Comparison of ENCODE assay signal across 8 cellular contexts in genomic region chr2:210171309-210172218, GRCh38. TPM values are rescaled to one million over a fixed set of nuclear protein-coding genes. Genes with fewer than 3 reads are reported as not detected.
A peak's percentile ranks its signal among the peaks of the same experiment; 100 is the strongest.
DNase-seq lines count a peak whose midpoint lies in the region; ATAC-seq, FAIRE-seq and TF ChIP-seq lines count a peak whose summit lies in the region.

Gene KANSL1L, minus strand, starts transcription at chr2:210171409. Its CDS starts 16,827 bp downstream, at chr2:210154582.

- H3K4me3 ChIP-seq in OCI-LY1 (ENCODE audit: low read depth, low read length, poor library complexity, severe bottlenecking): peak within 1 kb of the TSS; percentile 85
- H3K4me3 ChIP-seq in mononuclear cell (ENCODE audit: low read length): peak within 1 kb of the TSS; percentile 90

- no peaks in the 10 kb centered on the region for H3K9me2 ChIP-seq in OCI-LY1 (ENCODE audit: low read depth, low read length)

- peak; percentile 44 for DNase-seq in D721Med (ENCODE audit: insufficient read length, low spot score)
- DNase-seq in HuH-7 (ENCODE audit: low spot score): peak; percentile 78
- peak; percentile 96 for DNase-seq in activated T-cell treated with anti-CD3 and anti-CD28 coated beads for 24 hours (ENCODE audit: low read depth)
- peak; percentile 70 for DNase-seq in epidermal melanocyte (ENCODE audit: insufficient read length, low spot score)
- peak; percentile 96 for DNase-seq in stimulated activated CD8-positive, alpha-beta memory T cell treated with anti-CD3 and anti-CD28 coated beads, Interleukin-2, amount 100 ng/mL, for 48 hours (ENCODE audit: low read depth in 2 of 2)

- peak within 1 kb of the TSS; percentile 71; the same call in 1 of the 2 replicates for H2AFZ ChIP-seq in OCI-LY1 (ENCODE audit: low read length)

- H3K27me3 ChIP-seq in OCI-LY1 (ENCODE audit: insufficient read depth, low read length): no peaks in the 10 kb centered on the region
- no peaks in the 10 kb centered on the region for H3K27me3 ChIP-seq in mononuclear cell (ENCODE audit: insufficient read depth, low read length)

- FAIRE-seq in D721Med (lab: Jason Lieb, UNC): no peak

- no peaks in the 10 kb centered on the region for H3K36me3 ChIP-seq in OCI-LY1 (ENCODE audit: insufficient read depth, low read length)

- H3K9me3 ChIP-seq in OCI-LY1 (ENCODE audit: low read length): no peaks in the 10 kb centered on the region
- H3K9me3 ChIP-seq in mononuclear cell (ENCODE audit: low read depth, low read length): no peaks in the 10 kb centered on the region

- H3K27ac ChIP-seq in OCI-LY1 (ENCODE audit: low read depth, low read length, poor library complexity, severe bottlenecking): peak within 1 kb of the TSS; percentile 100

- H3K4me1 ChIP-seq in OCI-LY1 (ENCODE audit: insufficient read depth, low read length, severe bottlenecking) (peaks cover 45% of the 10 kb centered on the region), mononuclear cell (ENCODE audit: insufficient read depth, low read length) (peaks cover 13% of the 10 kb centered on the region)

- H3K9ac ChIP-seq in OCI-LY1 (ENCODE audit: low read length): peak within 1 kb of the TSS; percentile 100

- H3K4me2 ChIP-seq in OCI-LY1 (ENCODE audit: low read length): peak within 1 kb of the TSS; percentile 100

- ATAC-seq in GM21526 (IDR thresholded peaks at IDR 0.05; ENCODE audit: low FRiP score, unreplicated experiment): peak; percentile 77

- peaks cover 43% of the 10 kb centered on the region for H3K79me2 ChIP-seq in OCI-LY1 (ENCODE audit: insufficient read depth, low read length)

- TF ChIP-seq CTCF in D721Med (IDR thresholded peaks at IDR 0.05; ENCODE audit: insufficient read depth, missing control alignments): no peak
- no peak for TF ChIP-seq CTCF in OCI-LY1 (IDR thresholded peaks at IDR 0.05; ENCODE audit: low read length)

- no peaks in the 10 kb centered on the region for H3F3A ChIP-seq in OCI-LY1 (ENCODE audit: insufficient read depth, low read length)

- no peaks in the 10 kb centered on the region for H4K20me1 ChIP-seq in OCI-LY1 (ENCODE audit: insufficient read depth, low read length)

RNA-seq across cellular contexts. Expression of gene KANSL1L, which starts in this region (rescaled TPM):
- 15.4 TPM for total RNA-seq in mononuclear cell

Comparison
In these comparisons a context has a peak if more than half of its experiments do, and no peak if none do; other contexts are left out.
1. Peak in every context shown above with its lines: DNase-seq, ATAC-seq, H3K4me3 ChIP-seq and H3K27ac ChIP-seq.
2. DNase-seq: peak in every context shown above with its lines; median percentile 96 in activated T-cell treated with anti-CD3 and anti-CD28 coated beads for 24 hours; 96 in stimulated activated CD8-positive, alpha-beta memory T cell treated with anti-CD3 and anti-CD28 coated beads, Interleukin-2, amount 100 ng/mL, for 48 hours; 78 in HuH-7; 70 in epidermal melanocyte; 44 in D721Med.